Comparison of ENCODE assay signal across 8 cellular contexts in the genomic region with DNA sequence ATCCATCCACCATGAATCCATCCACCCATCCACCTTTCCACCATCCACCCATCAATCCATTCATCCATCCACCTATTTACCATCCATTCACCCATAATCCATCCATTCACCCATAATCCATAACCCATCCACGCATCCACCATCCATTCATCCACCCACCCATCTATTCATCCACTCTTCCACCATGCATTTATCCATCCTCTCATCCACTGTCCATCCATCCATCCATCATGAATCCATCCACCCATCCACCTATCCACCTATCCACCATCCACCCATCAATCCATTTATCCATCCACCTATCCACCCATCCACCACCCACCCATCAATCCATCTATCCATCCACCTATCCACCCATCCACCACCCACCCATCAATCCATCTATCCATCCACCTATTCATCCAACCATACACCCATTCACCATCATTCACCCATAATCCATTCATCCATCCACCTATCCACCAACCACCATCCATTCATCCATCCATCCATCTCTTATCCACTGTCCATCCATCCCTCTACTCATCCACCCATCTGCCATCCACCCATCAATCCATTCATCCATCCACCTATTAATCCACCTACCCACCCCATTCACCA.
"Had no signal": no experiment of that assay in that cellular context is flagged by ENCODE, and none has a peak within 500 bp of the region (broad histone marks: within the 10 kb centered on the region; RNA-seq: fewer than 3 reads in every experiment).

No MANE protein-coding gene starts in this region.

- DNase-seq: GDM1, GF-D8 had no signal

- H3K4me3 ChIP-seq: GM12878 had no signal

- FAIRE-seq: G401.6, GM12878, GM12891, GM12892, GM18507, GM19239 had no signal

- ATAC-seq: GM12878 had no signal
